In the genomic region with DNA sequence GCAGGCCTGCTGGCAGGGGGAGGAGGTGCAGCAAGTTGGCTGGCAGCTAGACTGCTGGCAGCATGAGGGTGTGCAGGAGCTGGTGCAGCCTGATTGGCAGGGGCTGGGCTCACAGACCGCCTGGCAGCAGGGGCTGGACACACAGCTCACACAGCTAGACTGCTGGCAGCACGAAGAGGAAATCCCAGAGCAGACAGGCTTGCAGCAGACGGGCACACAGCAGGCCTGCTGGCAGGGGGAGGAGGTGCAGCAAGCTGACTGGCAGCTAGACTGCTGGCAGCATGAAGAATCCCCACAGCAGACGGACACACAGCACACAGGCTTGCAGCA, we compare ENCODE assay signal across 6 cellular contexts. TPM values are rescaled to one million over a fixed set of nuclear protein-coding genes. Genes with fewer than 3 reads are reported as not detected.
"Had no signal": no experiment of that assay in that cellular context is flagged by ENCODE, and none has a peak within 500 bp of the region (broad histone marks: within the 10 kb centered on the region; RNA-seq: fewer than 3 reads in every experiment).

No MANE protein-coding gene starts in this region.

RNA-seq across cellular contexts. Expression of a gene that starts 0.5 kb away (rescaled TPM):
- total RNA-seq: activated B cell treated with CpG ODN at 0.5 μM for 24 hours; activated CD4-positive, alpha-beta memory T cell treated with anti-CD3 and anti-CD28 coated beads for 36 hours; bronchial epithelial cell; cerebellum; M059J; Right ventricle myocardium superior had no signal

RNA-seq across cellular contexts. Expression of a gene that starts 8.6 kb away (rescaled TPM):
- total RNA-seq: activated B cell treated with CpG ODN at 0.5 μM for 24 hours; activated CD4-positive, alpha-beta memory T cell treated with anti-CD3 and anti-CD28 coated beads for 36 hours; bronchial epithelial cell; cerebellum; M059J; Right ventricle myocardium superior had no signal

RNA-seq across cellular contexts. Expression of a gene that starts 11.4 kb away (rescaled TPM):
- total RNA-seq: activated B cell treated with CpG ODN at 0.5 μM for 24 hours; activated CD4-positive, alpha-beta memory T cell treated with anti-CD3 and anti-CD28 coated beads for 36 hours; bronchial epithelial cell; cerebellum; M059J; Right ventricle myocardium superior had no signal

RNA-seq across cellular contexts. Expression of a gene that starts 18.2 kb away (rescaled TPM):
- total RNA-seq: activated B cell treated with CpG ODN at 0.5 μM for 24 hours; activated CD4-positive, alpha-beta memory T cell treated with anti-CD3 and anti-CD28 coated beads for 36 hours; bronchial epithelial cell; cerebellum; M059J; Right ventricle myocardium superior had no signal

RNA-seq across cellular contexts. Expression of a gene that starts 20.1 kb away (rescaled TPM):
- total RNA-seq: activated B cell treated with CpG ODN at 0.5 μM for 24 hours; activated CD4-positive, alpha-beta memory T cell treated with anti-CD3 and anti-CD28 coated beads for 36 hours; bronchial epithelial cell; cerebellum; M059J; Right ventricle myocardium superior had no signal
